8 cellular contexts compared by ENCODE assay signal in genomic region chr19:2636897-2637683, GRCh38.
DNase-seq lines count a peak whose midpoint lies in the region; ATAC-seq and TF ChIP-seq lines count a peak whose summit lies in the region.

No MANE protein-coding gene starts in this region.

- WGBS in heart left ventricle, 4 donors, result 22 to 33% (median 24%) methylated on average over 29 to 37 of the region's 37 CpGs
- WGBS in psoas muscle, 3 donors, result 19 to 23% (median 19%) methylated on average over 35 to 37 of the region's 37 CpGs

- DNase-seq in A172 (ENCODE audit: low spot score), result peak; percentile 50
- DNase-seq in GM20000 (ENCODE audit: low spot score), result peak; percentile 89
- DNase-seq in activated naive CD8-positive, alpha-beta T cell treated with anti-CD3 and anti-CD28 coated beads, Interleukin-2, amount 50 U/mL, for 16 hours (ENCODE audit: low read depth, low spot score), result peak; percentile 44
- peak in 4 of 5 donors; percentile 47 to 83 (median 64) for DNase-seq in heart left ventricle
- peak; percentile 67 to 82 for DNase-seq in psoas muscle
- no peak for DNase-seq in foreskin melanocyte

- intact Hi-C loops in heart left ventricle (cut with DNase I), result no loop called here
- intact Hi-C loops in psoas muscle (cut with DNase I), result no loop called here

- H3K36me3 ChIP-seq in heart left ventricle (no peaks in the 10 kb centered on the region), psoas muscle (ENCODE audit: insufficient read depth in 1 of 2, low read depth in 1 of 2) (no peaks in the 10 kb centered on the region)

- H3K4me1 ChIP-seq in heart left ventricle (peaks cover 0 to 39% (median 14%) of the 10 kb centered on the region in 12 donors), psoas muscle (no peaks in the 10 kb centered on the region)

- peak overlapping the region in 1 of 12 donors; percentile 15 for H3K4me3 ChIP-seq in heart left ventricle
- H3K4me3 ChIP-seq in psoas muscle, result no peak overlapping the region

- H3K9me3 ChIP-seq in heart left ventricle (no peaks in the 10 kb centered on the region), psoas muscle (no peaks in the 10 kb centered on the region)

- peak; percentile 70 for ATAC-seq in SK-N-SH treated with all-trans-retinoic acid at 6 μM for 48 hours
- ATAC-seq in heart left ventricle, result peak in 3 of 4 donors; percentile 26 to 63 (median 49)
- ATAC-seq in psoas muscle, result peak; percentile 66 to 89 (median 78)
- ATAC-seq in GM18861 (IDR thresholded peaks at IDR 0.05; ENCODE audit: unreplicated experiment), result no peak

- H3K27me3 ChIP-seq in heart left ventricle (peaks cover 0 to 10% (median 0%) of the 10 kb centered on the region in 9 donors), psoas muscle (ENCODE audit: insufficient read depth in 3 of 3, low read length in 2 of 3) (peaks cover 0 to 3% (median 0%) of the 10 kb centered on the region in 3 donors)

- TF ChIP-seq CTCF in GM20000 (IDR thresholded peaks at IDR 0.05; ENCODE audit: extremely low read depth, missing control alignments) (peak; percentile 85), heart left ventricle (IDR thresholded peaks at IDR 0.05) (peak; percentile 60 to 91 (median 72)), psoas muscle (IDR thresholded peaks at IDR 0.05) (peak; percentile 66)

- TF ChIP-seq POLR2A in heart left ventricle (IDR thresholded peaks at IDR 0.05), result no peak

- H3K27ac ChIP-seq in heart left ventricle (no peak overlapping the region), psoas muscle (no peak overlapping the region)

TF ChIP-seq in SK-N-SH treated with all-trans-retinoic acid at 6 μM for 48 hours, 23 proteins besides CTCF, POLR2A, EP300 and RAD21:
- TF ChIP-seq TCF4 (CRISPR knock-in tag; IDR thresholded peaks at IDR 0.05; ENCODE audit: borderline replicate concordance), result no peak
- TF ChIP-seq ZNF8 (CRISPR knock-in tag; IDR thresholded peaks at IDR 0.05), result no peak
- TF ChIP-seq CSDC2 (CRISPR knock-in tag; IDR thresholded peaks at IDR 0.05), result no peak
- no peak for TF ChIP-seq ZNF70 (CRISPR knock-in tag; IDR thresholded peaks at IDR 0.05)
- no peak for TF ChIP-seq ZFP3 (CRISPR knock-in tag; IDR thresholded peaks at IDR 0.05)
- TF ChIP-seq PATZ1 (CRISPR knock-in tag; IDR thresholded peaks at IDR 0.05; ENCODE audit: borderline replicate concordance), result no peak
- TF ChIP-seq ZNF565 (CRISPR knock-in tag; conservative IDR thresholded peaks at IDR 0.05; ENCODE audit: low read depth), result no peak
- TF ChIP-seq ZC3H10 (CRISPR knock-in tag; IDR thresholded peaks at IDR 0.05), result no peak
- no peak for TF ChIP-seq TOX (CRISPR knock-in tag; IDR thresholded peaks at IDR 0.05; ENCODE audit: borderline replicate concordance)
- no peak for TF ChIP-seq GLIS3 (CRISPR knock-in tag; IDR thresholded peaks at IDR 0.05)
- TF ChIP-seq POU6F1 (CRISPR knock-in tag; IDR thresholded peaks at IDR 0.05; ENCODE audit: borderline replicate concordance, low read depth), result no peak
- TF ChIP-seq ESRRG (CRISPR knock-in tag; IDR thresholded peaks at IDR 0.05), result no peak
- no peak for TF ChIP-seq PPARA (CRISPR knock-in tag; IDR thresholded peaks at IDR 0.05; ENCODE audit: borderline replicate concordance)
- no peak for TF ChIP-seq SNAI2 (CRISPR knock-in tag; IDR thresholded peaks at IDR 0.05)
- no peak for TF ChIP-seq CSRNP3 (CRISPR knock-in tag; IDR thresholded peaks at IDR 0.05)
